26 cellular contexts compared by ENCODE assay signal in the genomic region with DNA sequence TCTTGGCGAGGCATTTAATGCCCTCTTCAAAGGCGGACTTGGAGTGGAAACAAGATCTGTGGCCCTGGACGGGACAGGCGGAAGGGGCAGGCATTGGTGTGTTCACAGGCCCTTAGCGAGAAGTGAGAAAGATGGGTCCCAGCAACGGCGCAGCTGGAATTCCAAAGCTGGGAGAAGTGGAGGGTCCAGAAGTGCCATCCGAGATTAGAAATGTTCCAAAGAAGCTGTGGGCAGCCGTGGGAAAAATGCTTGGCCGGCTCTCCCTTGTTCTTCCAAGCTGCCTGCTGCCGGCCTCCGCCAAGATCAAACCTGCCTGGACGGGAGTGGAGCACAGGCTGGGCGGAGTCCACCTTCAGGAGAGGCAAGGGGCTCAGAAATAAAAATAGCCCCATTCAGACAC.
DNase-seq lines count a peak whose midpoint lies in the region; ATAC-seq and TF ChIP-seq lines count a peak whose summit lies in the region.
"Had no signal": no experiment of that assay in that cellular context is flagged by ENCODE, and none has a peak within 500 bp of the region (broad histone marks: within the 10 kb centered on the region; RNA-seq: fewer than 3 reads in every experiment).

No MANE protein-coding gene starts in this region.

- H3K36me3 ChIP-seq in mucosa of descending colon (ENCODE audit: low read depth): no peaks in the 10 kb centered on the region
- H3K36me3 ChIP-seq in CD8-positive, alpha-beta T cell (ENCODE audit: insufficient read depth, low read length): no peaks in the 10 kb centered on the region
- H3K36me3 ChIP-seq: BLaER1 treated with 17β-estradiol and CSF1 and Interleukin-3, amounts not matched to agents 10 nM and 100 nM had no signal

- peaks cover 7% of the 10 kb centered on the region for H3K9me3 ChIP-seq in mucosa of descending colon
- H3K9me3 ChIP-seq in CD8-positive, alpha-beta T cell (ENCODE audit: low read length): no peaks in the 10 kb centered on the region
- peaks cover 21% of the 10 kb centered on the region for H3K9me3 ChIP-seq in CD4-positive, alpha-beta T cell (ENCODE audit: control insufficient read depth, low read length)

- no peak overlapping the region for H3K27ac ChIP-seq in CD8-positive, alpha-beta T cell (ENCODE audit: low read depth, low read length)
- H3K27ac ChIP-seq in CD4-positive, alpha-beta T cell (ENCODE audit: low read depth, low read length): no peak overlapping the region
- H3K27ac ChIP-seq: 22Rv1, SK-N-MC had no signal

- H3K9me3 Mint-ChIP-seq in activated B cell treated with CpG ODN at 0.5 μM for 24 hours: peaks cover 28% of the 10 kb centered on the region
- H3K9me3 Mint-ChIP-seq in stimulated activated naive B cell treated with anti-CD40 and anti-IgM and Interleukin-4, amounts not matched to agents 10 μg/mL and 1 μg/mL and 100 μg/mL, for 72 hours: peaks cover 29 to 33% of the 10 kb centered on the region in 2 donors
- H3K9me3 Mint-ChIP-seq in CD8-positive, alpha-beta T cell: peaks cover 20% of the 10 kb centered on the region
- peaks cover 6% of the 10 kb centered on the region for H3K9me3 Mint-ChIP-seq in CD4-positive, alpha-beta T cell

- no peak for TF ChIP-seq CTCF in activated B cell treated with CpG ODN at 0.5 μM for 24 hours (IDR thresholded peaks at IDR 0.05)
- TF ChIP-seq CTCF in mucosa of descending colon (IDR thresholded peaks at IDR 0.05): no peak
- TF ChIP-seq CTCF in CD8-positive, alpha-beta T cell (IDR thresholded peaks at IDR 0.05): no peak
- no peak for TF ChIP-seq CTCF in CD4-positive, alpha-beta T cell (IDR thresholded peaks at IDR 0.05)

- H3K4me1 ChIP-seq in mucosa of descending colon (ENCODE audit: low read depth): no peaks in the 10 kb centered on the region
- H3K4me1 ChIP-seq in CD8-positive, alpha-beta T cell (ENCODE audit: insufficient read depth, low read length): no peaks in the 10 kb centered on the region

- no peaks in the 10 kb centered on the region for H3K27me3 Mint-ChIP-seq in activated B cell treated with CpG ODN at 0.5 μM for 24 hours
- peaks cover 5% of the 10 kb centered on the region in 2 donors for H3K27me3 Mint-ChIP-seq in stimulated activated naive B cell treated with anti-CD40 and anti-IgM and Interleukin-4, amounts not matched to agents 10 μg/mL and 1 μg/mL and 100 μg/mL, for 72 hours
- H3K27me3 Mint-ChIP-seq in CD8-positive, alpha-beta T cell (ENCODE audit: low read depth): peaks cover 4% of the 10 kb centered on the region
- peaks cover 5% of the 10 kb centered on the region for H3K27me3 Mint-ChIP-seq in CD4-positive, alpha-beta T cell

- POLR2A ChIA-PET in activated B cell treated with CpG ODN at 0.5 μM for 24 hours (lab: Charles Lee): no interaction called here
- POLR2A ChIA-PET in CD8-positive, alpha-beta T cell (lab: Charles Lee): no interaction called here
- POLR2A ChIA-PET in CD4-positive, alpha-beta T cell (lab: Charles Lee): no interaction called here

- intact Hi-C loops in activated B cell treated with CpG ODN at 0.5 μM for 24 hours (cut with micrococcal nuclease) (no loop called here), mucosa of descending colon (cut with DNase I, micrococcal nuclease) (no loop called here)
- intact Hi-C loops in CD8-positive, alpha-beta T cell (cut with DNase I, micrococcal nuclease): no loop called here
- intact Hi-C loops in CD4-positive, alpha-beta T cell (cut with DNase I, micrococcal nuclease): no loop called here

- ATAC-seq in activated B cell treated with CpG ODN at 0.5 μM for 24 hours (ENCODE audit: low read depth): no peak
- ATAC-seq in mucosa of descending colon: no peak
- no peak for ATAC-seq in stimulated activated naive B cell treated with anti-CD40 and anti-IgM and Interleukin-4, amounts not matched to agents 10 μg/mL and 1 μg/mL and 100 μg/mL, for 72 hours (replicated peaks)
- no peak for ATAC-seq in CD8-positive, alpha-beta T cell
- ATAC-seq in CD4-positive, alpha-beta T cell (ENCODE audit: poor library complexity): no peak
- ATAC-seq: GM12878 had no signal

- H3K4me3 Mint-ChIP-seq in activated B cell treated with CpG ODN at 0.5 μM for 24 hours: no peak overlapping the region
- H3K4me3 Mint-ChIP-seq in stimulated activated naive B cell treated with anti-CD40 and anti-IgM and Interleukin-4, amounts not matched to agents 10 μg/mL and 1 μg/mL and 100 μg/mL, for 72 hours: peak overlapping the region in 1 of 2 donors; percentile 39
- H3K4me3 Mint-ChIP-seq in CD8-positive, alpha-beta T cell: no peak overlapping the region
- H3K4me3 Mint-ChIP-seq in CD4-positive, alpha-beta T cell: no peak overlapping the region
- H3K4me3 Mint-ChIP-seq: CD8-positive, alpha-beta memory T cell; HFFc6 had no signal

- CTCF ChIA-PET in activated B cell treated with CpG ODN at 0.5 μM for 24 hours (lab: Charles Lee): no interaction called here
- CTCF ChIA-PET in CD8-positive, alpha-beta T cell (lab: Charles Lee): no interaction called here
- CTCF ChIA-PET in CD4-positive, alpha-beta T cell (lab: Charles Lee): no interaction called here

- DNase-seq in activated effector memory CD4-positive, alpha-beta T cell treated with anti-CD3 and anti-CD28 coated beads, Interleukin-2, amount 50 U/mL, for 16 hours: peak; percentile 8
- DNase-seq in activated effector memory CD4-positive, alpha-beta T cell treated with Interleukin-2 at 50 U/mL for 16 hours: no peak
- no peak for DNase-seq in activated B cell treated with CpG ODN at 0.5 μM for 24 hours
- peak in 2 of 3 donors; percentile 3 to 30 for DNase-seq in mucosa of descending colon
- DNase-seq in stimulated activated naive B cell treated with anti-CD40 and anti-IgM and Interleukin-4, amounts not matched to agents 10 μg/mL and 1 μg/mL and 100 μg/mL, for 72 hours: no peak
- no peak for DNase-seq in HuH-7 (ENCODE audit: low spot score)
- no peak for DNase-seq in CD8-positive, alpha-beta T cell
- no peak for DNase-seq in CD4-positive, alpha-beta T cell
- DNase-seq: ACHN; Calu3; CD8-positive, alpha-beta memory T cell; H7; HFFc6; KBM-7; MM.1S; NCI-H1048; NCI-H1436; NCI-H187 treated with DMSO at 0.1 percent for 48 hours; NCI-H2107; NCI-H446 treated with DMSO at 0.1 percent for 48 hours; NCI-H526 treated with DMSO at 0.1 percent for 48 hours; SHP77 treated with DMSO at 0.1 percent for 48 hours had no signal

- no peaks in the 10 kb centered on the region for H3K27me3 ChIP-seq in CD8-positive, alpha-beta T cell (ENCODE audit: insufficient read depth, low read length)
- H3K27me3 ChIP-seq in CD4-positive, alpha-beta T cell (ENCODE audit: control insufficient read depth, insufficient read depth, low read length): peaks cover 2% of the 10 kb centered on the region

- peak overlapping the region; percentile 88 for H3K27ac Mint-ChIP-seq in activated B cell treated with CpG ODN at 0.5 μM for 24 hours
- H3K27ac Mint-ChIP-seq in stimulated activated naive B cell treated with anti-CD40 and anti-IgM and Interleukin-4, amounts not matched to agents 10 μg/mL and 1 μg/mL and 100 μg/mL, for 72 hours: peak overlapping the region; percentile 77
- no peak overlapping the region for H3K27ac Mint-ChIP-seq in CD8-positive, alpha-beta T cell
- no peak overlapping the region for H3K27ac Mint-ChIP-seq in CD4-positive, alpha-beta T cell
- H3K27ac Mint-ChIP-seq: CD8-positive, alpha-beta memory T cell; HFFc6 had no signal

- no peak overlapping the region for H3K4me3 ChIP-seq in mucosa of descending colon
- H3K4me3 ChIP-seq in CD8-positive, alpha-beta T cell (ENCODE audit: low read depth, low read length): no peak overlapping the region
- H3K4me3 ChIP-seq: BLaER1 treated with 17β-estradiol and CSF1 and Interleukin-3, amounts not matched to agents 10 nM and 100 nM; GM12878; SK-N-MC had no signal

- H3K4me1 Mint-ChIP-seq in activated B cell treated with CpG ODN at 0.5 μM for 24 hours: peaks cover 81% of the 10 kb centered on the region
- peaks cover 60 to 79% of the 10 kb centered on the region in 2 donors for H3K4me1 Mint-ChIP-seq in stimulated activated naive B cell treated with anti-CD40 and anti-IgM and Interleukin-4, amounts not matched to agents 10 μg/mL and 1 μg/mL and 100 μg/mL, for 72 hours
- no peaks in the 10 kb centered on the region for H3K4me1 Mint-ChIP-seq in CD8-positive, alpha-beta T cell (ENCODE audit: low read depth)
- no peaks in the 10 kb centered on the region for H3K4me1 Mint-ChIP-seq in CD4-positive, alpha-beta T cell (ENCODE audit: low read depth)
- H3K4me1 Mint-ChIP-seq: CD8-positive, alpha-beta memory T cell had no signal

- H3K36me3 Mint-ChIP-seq in activated B cell treated with CpG ODN at 0.5 μM for 24 hours (ENCODE audit: low read depth): peaks cover 17% of the 10 kb centered on the region
- H3K36me3 Mint-ChIP-seq in stimulated activated naive B cell treated with anti-CD40 and anti-IgM and Interleukin-4, amounts not matched to agents 10 μg/mL and 1 μg/mL and 100 μg/mL, for 72 hours: peaks cover 20 to 43% of the 10 kb centered on the region in 2 donors
- H3K36me3 Mint-ChIP-seq in CD8-positive, alpha-beta T cell: no peaks in the 10 kb centered on the region
- no peaks in the 10 kb centered on the region for H3K36me3 Mint-ChIP-seq in CD4-positive, alpha-beta T cell (ENCODE audit: low read depth)

Comparison
In these comparisons a context has a peak if more than half of its experiments do, and no peak if none do; other contexts are left out.
1. DNase-seq: peak in activated effector memory CD4-positive, alpha-beta T cell treated with anti-CD3 and anti-CD28 coated beads, Interleukin-2, amount 50 U/mL, for 16 hours (single experiment) and mucosa of descending colon (2 of 3); none in activated effector memory CD4-positive, alpha-beta T cell treated with Interleukin-2 at 50 U/mL for 16 hours (single experiment), activated B cell treated with CpG ODN at 0.5 μM for 24 hours (single experiment), stimulated activated naive B cell treated with anti-CD40 and anti-IgM and Interleukin-4, amounts not matched to agents 10 μg/mL and 1 μg/mL and 100 μg/mL, for 72 hours (single experiment), HuH-7 (single experiment), CD8-positive, alpha-beta T cell (0 of 7) and CD4-positive, alpha-beta T cell (0 of 10).
2. H3K27ac Mint-ChIP-seq: peak in activated B cell treated with CpG ODN at 0.5 μM for 24 hours (single experiment) and stimulated activated naive B cell treated with anti-CD40 and anti-IgM and Interleukin-4, amounts not matched to agents 10 μg/mL and 1 μg/mL and 100 μg/mL, for 72 hours (single experiment); none in CD8-positive, alpha-beta T cell (single experiment) and CD4-positive, alpha-beta T cell (single experiment).